Comparison of ENCODE assay signal across 8 cellular contexts in genomic region chr14:37709419-37710195, GRCh38.
DNase-seq lines count a peak whose midpoint lies in the region; ATAC-seq and TF ChIP-seq lines count a peak whose summit lies in the region.

No MANE protein-coding gene starts in this region.

- POLR2A ChIA-PET in AG04450 (lab: Yijun Ruan, JAX) (no interaction called here), HCT116 (lab: Charles Lee) (no interaction called here)

- H3K27me3 ChIP-seq in AG04450 (ENCODE audit: control insufficient read depth, insufficient read depth, low read length): no peaks in the 10 kb centered on the region
- H3K27me3 ChIP-seq in HCT116 (ENCODE audit: insufficient read depth, low read length): no peaks in the 10 kb centered on the region

- no peak overlapping the region for H3K4me2 ChIP-seq in HCT116 (ENCODE audit: low read length)

- RAD21 ChIA-PET in HCT116 (lab: Charles Lee; ENCODE audit: low non-redundant PET in 1 of 2, low total read pairs in 2 of 2, uncharacterized antibody in 2 of 2, unreplicated experiment in 2 of 2): interaction anchor here (0.6 to 1.6 kb wide), 5 partner anchors 23 to 542 kb away, joined by 3 to 11 read pairs (median 5); no protein-coding TSS in a partner anchor

- intact Hi-C loops in HCT116 (cut with micrococcal nuclease): loop anchor here (1.0 to 10.0 kb wide), 2 partner anchors 165 to 465 kb away; no protein-coding TSS in a partner anchor

- TF ChIP-seq RAD21 in HCT116 (IDR thresholded peaks at IDR 0.05; ENCODE audit: low read depth): peak; percentile 61

- CTCF ChIA-PET in AG04450 (lab: Charles Lee) (interaction anchor here (0.6 to 8.6 kb wide), 29 partner anchors 9 to 1158 kb away, joined by 3 to 112 read pairs (median 4); no protein-coding TSS in a partner anchor), HCT116 (lab: Charles Lee) (interaction anchor here (0.6 to 3.9 kb wide), 20 partner anchors 9 to 1305 kb away, joined by 3 to 65 read pairs (median 4); no protein-coding TSS in a partner anchor)

- H3K9ac ChIP-seq in HCT116 (ENCODE audit: low read length): no peak overlapping the region

- no peak overlapping the region for H3K4me3 ChIP-seq in AG04450 (ENCODE audit: low read depth, low read length)
- no peak overlapping the region for H3K4me3 ChIP-seq in HCT116 (replicated peaks in 1 of 2; ENCODE audit: low read depth in 1 of 2, low read length in 2 of 2)

- DNase-seq in AG04450 (ENCODE audit: low read depth, low spot score) (no peak), HCT116 (ENCODE audit: low read depth, low spot score) (peak; percentile 16), SK-MEL-5 (ENCODE audit: low read depth, low spot score) (peak; percentile 38), iPS-NIHi11 (ENCODE audit: low spot score) (peak; percentile 15), T-helper 9 cell (no peak)
- no peak for DNase-seq in NK-92 treated with Interleukin-12 subunit alpha and Interleukin-12 subunit beta, amount 100 ng/mL, for 24 hours (lab: John Stamatoyannopoulos, UW)

- ATAC-seq in HCT116 (no peak), GM18858 (IDR thresholded peaks at IDR 0.05; ENCODE audit: unreplicated experiment) (no peak), HG03139 (IDR thresholded peaks at IDR 0.05; ENCODE audit: unreplicated experiment) (no peak)

- H4K20me1 ChIP-seq in HCT116 (ENCODE audit: insufficient read depth): no peaks in the 10 kb centered on the region

- no peaks in the 10 kb centered on the region for H3K36me3 ChIP-seq in HCT116 (ENCODE audit: control insufficient read depth in 1 of 2, insufficient read depth in 2 of 2, low read length in 2 of 2)

- no peak overlapping the region for H2AFZ ChIP-seq in HCT116 (ENCODE audit: low read depth, low read length, poor library complexity, severe bottlenecking)

- TF ChIP-seq CTCF in AG04450 (IDR thresholded peaks at IDR 0.05; ENCODE audit: low read depth, low read length): peak; percentile 59
- peak; percentile 39 to 52 (median 40); a peak in 3 of 6 replicates for TF ChIP-seq CTCF in HCT116 (IDR thresholded peaks at IDR 0.05 in 2 of 3, conservative IDR thresholded peaks at IDR 0.05 in 1 of 3; ENCODE audit: borderline replicate concordance in 1 of 3, insufficient read depth in 1 of 3, low read depth in 2 of 3, low read length in 2 of 3)

- H3K9me2 ChIP-seq in HCT116 (ENCODE audit: insufficient read depth): no peaks in the 10 kb centered on the region

- H3K9me3 ChIP-seq in AG04450 (ENCODE audit: control insufficient read depth, insufficient read depth, low read length) (no peaks in the 10 kb centered on the region), HCT116 (ENCODE audit: control insufficient read depth in 1 of 2, insufficient read depth in 1 of 2, low read depth in 1 of 2, low read length in 2 of 2) (no peaks in the 10 kb centered on the region)

- no peaks in the 10 kb centered on the region for H3K4me1 ChIP-seq in HCT116 (ENCODE audit: control insufficient read depth in 1 of 2, insufficient read depth in 2 of 2, low read length in 2 of 2)

- in situ Hi-C loops in SK-MEL-5 (cut with HindIII; ENCODE audit: low pct_unique_long_range_greater_than_20kb, low sequenced_read_pairs): no loop called here

- no peak overlapping the region for H3K27ac ChIP-seq in AG04450 (ENCODE audit: low read depth, low read length)
- H3K27ac ChIP-seq in HCT116 (ENCODE audit: low read depth, low read length): no peak overlapping the region

- no peaks in the 10 kb centered on the region for H3K79me2 ChIP-seq in HCT116 (ENCODE audit: insufficient read depth, low read length)

- no peak for TF ChIP-seq POLR2A in HCT116 (IDR thresholded peaks at IDR 0.05; ENCODE audit: borderline replicate concordance, extremely low read depth, insufficient read depth, insufficient read length)

- BruUV-seq in HCT116 (replicated peaks; lab: Mats Ljungman, UMichigan): no TSS peak

TF ChIP-seq in HCT116, 20 proteins besides CTCF, POLR2A, EP300 and RAD21:
- no peak for TF ChIP-seq ZFX (IDR thresholded peaks at IDR 0.05)
- TF ChIP-seq EZH2phosphoT487 (IDR thresholded peaks at IDR 0.05; ENCODE audit: borderline replicate concordance): no peak
- no peak for TF ChIP-seq SP1 (IDR thresholded peaks at IDR 0.05; ENCODE audit: low read depth)
- no peak for TF ChIP-seq SIN3A (IDR thresholded peaks at IDR 0.05; ENCODE audit: low read depth)
- no peak for TF ChIP-seq YY1 (IDR thresholded peaks at IDR 0.05; ENCODE audit: extremely low read depth, insufficient replicate concordance, low read depth, low read length)
- TF ChIP-seq SRF (IDR thresholded peaks at IDR 0.05; ENCODE audit: low read depth): no peak
- TF ChIP-seq EGR1 (IDR thresholded peaks at IDR 0.05; ENCODE audit: low read depth): no peak
- TF ChIP-seq ZBTB33 (IDR thresholded peaks at IDR 0.05; ENCODE audit: extremely low read depth, insufficient replicate concordance, low read length): no peak
- TF ChIP-seq ELF1 (IDR thresholded peaks at IDR 0.05; ENCODE audit: borderline replicate concordance, low read depth): no peak
- no peak for TF ChIP-seq ZNF274 (IDR thresholded peaks at IDR 0.05; ENCODE audit: low read depth, low read length)

Comparison
In these comparisons a context has a peak if more than half of its experiments do, and no peak if none do; other contexts are left out.
1. DNase-seq: peak in HCT116 (single experiment), SK-MEL-5 (single experiment) and iPS-NIHi11 (single experiment); none in AG04450 (single experiment), NK-92 treated with Interleukin-12 subunit alpha and Interleukin-12 subunit beta, amount 100 ng/mL, for 24 hours (single experiment) and T-helper 9 cell (single experiment).